1 cellular context compared by ENCODE assay signal in the genomic region with DNA sequence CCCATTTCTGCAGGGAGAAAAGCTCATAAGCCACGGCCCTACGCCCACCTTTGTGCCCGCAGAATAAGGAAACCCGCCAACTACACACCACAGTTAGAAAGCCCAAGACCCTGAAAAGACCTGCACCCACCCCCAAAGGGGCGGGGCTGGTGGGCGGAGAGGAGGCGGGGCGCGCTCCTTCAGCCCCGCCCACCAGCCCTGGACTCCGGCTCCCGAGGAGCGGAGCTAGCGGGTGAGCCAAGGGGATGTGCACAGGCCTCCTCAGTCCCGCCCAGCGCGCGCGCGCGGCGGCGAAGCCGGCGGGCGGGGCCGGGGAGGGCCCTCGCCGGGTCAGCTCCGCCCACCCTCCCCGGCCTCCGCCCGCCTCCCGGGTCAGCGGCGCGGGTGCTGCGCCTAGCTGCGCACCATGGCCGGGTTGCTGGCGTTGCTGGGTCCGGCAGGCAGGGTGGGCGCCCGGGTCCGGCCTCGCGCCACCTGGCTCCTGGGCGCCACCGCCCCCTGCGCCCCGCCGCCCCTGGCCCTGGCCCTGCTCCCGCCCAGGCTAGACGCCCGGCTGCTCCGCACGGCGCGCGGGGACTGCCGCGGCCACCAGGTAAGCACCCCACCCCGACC.
TF ChIP-seq lines count a peak whose summit lies in the region.

A gene with protein sequence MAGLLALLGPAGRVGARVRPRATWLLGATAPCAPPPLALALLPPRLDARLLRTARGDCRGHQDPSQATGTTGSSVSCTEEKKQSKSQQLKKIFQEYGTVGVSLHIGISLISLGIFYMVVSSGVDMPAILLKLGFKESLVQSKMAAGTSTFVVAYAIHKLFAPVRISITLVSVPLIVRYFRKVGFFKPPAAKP (plus strand): TSS at position 375 of the 612 bp plus-strand sequence. CDS start 32 bp downstream, at position 407.

TF ChIP-seq in HepG2, 621 proteins besides CTCF, POLR2A, EP300 and RAD21 (continued from another document and continues in another):
- TF ChIP-seq, protein P1, sequence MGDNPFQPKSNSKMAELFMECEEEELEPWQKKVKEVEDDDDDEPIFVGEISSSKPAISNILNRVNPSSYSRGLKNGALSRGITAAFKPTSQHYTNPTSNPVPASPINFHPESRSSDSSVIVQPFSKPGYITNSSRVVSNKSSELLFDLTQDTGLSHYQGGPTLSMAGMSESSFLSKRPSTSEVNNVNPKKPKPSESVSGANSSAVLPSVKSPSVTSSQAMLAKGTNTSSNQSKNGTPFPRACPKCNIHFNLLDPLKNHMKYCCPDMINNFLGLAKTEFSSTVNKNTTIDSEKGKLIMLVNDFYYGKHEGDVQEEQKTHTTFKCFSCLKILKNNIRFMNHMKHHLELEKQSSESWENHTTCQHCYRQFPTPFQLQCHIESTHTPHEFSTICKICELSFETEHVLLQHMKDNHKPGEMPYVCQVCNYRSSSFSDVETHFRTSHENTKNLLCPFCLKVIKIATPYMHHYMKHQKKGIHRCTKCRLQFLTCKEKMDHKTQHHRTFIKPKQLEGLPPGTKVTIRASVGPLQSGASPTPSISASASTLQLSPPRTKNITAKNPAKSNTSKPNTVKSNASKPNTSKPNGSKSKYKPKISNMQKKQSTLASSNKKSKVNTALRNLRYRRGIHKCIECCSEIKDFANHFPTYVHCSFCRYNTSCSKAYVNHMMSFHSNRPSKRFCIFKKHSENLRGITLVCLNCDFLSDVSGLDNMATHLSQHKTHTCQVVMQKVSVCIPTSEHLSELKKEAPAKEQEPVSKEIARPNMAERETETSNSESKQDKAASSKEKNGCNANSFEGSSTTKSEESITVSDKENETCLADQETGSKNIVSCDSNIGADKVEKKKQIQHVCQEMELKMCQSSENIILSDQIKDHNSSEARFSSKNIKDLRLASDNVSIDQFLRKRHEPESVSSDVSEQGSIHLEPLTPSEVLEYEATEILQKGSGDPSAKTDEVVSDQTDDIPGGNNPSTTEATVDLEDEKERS (CRISPR knock-in tag; IDR thresholded peaks at IDR 0.05) = no peak
- TF ChIP-seq ZNF564 (CRISPR knock-in tag; IDR thresholded peaks at IDR 0.05) (no peak), SUZ12 (IDR thresholded peaks at IDR 0.05; ENCODE audit: low read depth, low read length) (no peak), SOX13 (IDR thresholded peaks at IDR 0.05) (no peak), SOX13 (CRISPR knock-in tag; conservative IDR thresholded peaks at IDR 0.05 in 1 of 2, IDR thresholded peaks at IDR 0.05 in 1 of 2) (0 out of 4 replicates have a peak, but pooled peaks of 1 of the 2 experiments have one; percentile 0), RBAK (CRISPR knock-in tag; IDR thresholded peaks at IDR 0.05) (no peak), ZNF792 (CRISPR knock-in tag; IDR thresholded peaks at IDR 0.05) (peak; percentile 94), KDM2A (CRISPR knock-in tag; IDR thresholded peaks at IDR 0.05; ENCODE audit: borderline replicate concordance, low read depth) (no peak; the same call in 1 of the 2 replicates), ZNF446 (CRISPR knock-in tag; IDR thresholded peaks at IDR 0.05) (no peak), CBX5 (CRISPR knock-in tag; IDR thresholded peaks at IDR 0.05; ENCODE audit: borderline replicate concordance) (no peak), KLF6 (CRISPR knock-in tag; IDR thresholded peaks at IDR 0.05) (no peak)
- TF ChIP-seq, protein P2, sequence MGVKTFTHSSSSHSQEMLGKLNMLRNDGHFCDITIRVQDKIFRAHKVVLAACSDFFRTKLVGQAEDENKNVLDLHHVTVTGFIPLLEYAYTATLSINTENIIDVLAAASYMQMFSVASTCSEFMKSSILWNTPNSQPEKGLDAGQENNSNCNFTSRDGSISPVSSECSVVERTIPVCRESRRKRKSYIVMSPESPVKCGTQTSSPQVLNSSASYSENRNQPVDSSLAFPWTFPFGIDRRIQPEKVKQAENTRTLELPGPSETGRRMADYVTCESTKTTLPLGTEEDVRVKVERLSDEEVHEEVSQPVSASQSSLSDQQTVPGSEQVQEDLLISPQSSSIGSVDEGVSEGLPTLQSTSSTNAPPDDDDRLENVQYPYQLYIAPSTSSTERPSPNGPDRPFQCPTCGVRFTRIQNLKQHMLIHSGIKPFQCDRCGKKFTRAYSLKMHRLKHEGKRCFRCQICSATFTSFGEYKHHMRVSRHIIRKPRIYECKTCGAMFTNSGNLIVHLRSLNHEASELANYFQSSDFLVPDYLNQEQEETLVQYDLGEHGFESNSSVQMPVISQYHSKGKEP (CRISPR knock-in tag; IDR thresholded peaks at IDR 0.05) = no peak
- TF ChIP-seq, protein P3, sequence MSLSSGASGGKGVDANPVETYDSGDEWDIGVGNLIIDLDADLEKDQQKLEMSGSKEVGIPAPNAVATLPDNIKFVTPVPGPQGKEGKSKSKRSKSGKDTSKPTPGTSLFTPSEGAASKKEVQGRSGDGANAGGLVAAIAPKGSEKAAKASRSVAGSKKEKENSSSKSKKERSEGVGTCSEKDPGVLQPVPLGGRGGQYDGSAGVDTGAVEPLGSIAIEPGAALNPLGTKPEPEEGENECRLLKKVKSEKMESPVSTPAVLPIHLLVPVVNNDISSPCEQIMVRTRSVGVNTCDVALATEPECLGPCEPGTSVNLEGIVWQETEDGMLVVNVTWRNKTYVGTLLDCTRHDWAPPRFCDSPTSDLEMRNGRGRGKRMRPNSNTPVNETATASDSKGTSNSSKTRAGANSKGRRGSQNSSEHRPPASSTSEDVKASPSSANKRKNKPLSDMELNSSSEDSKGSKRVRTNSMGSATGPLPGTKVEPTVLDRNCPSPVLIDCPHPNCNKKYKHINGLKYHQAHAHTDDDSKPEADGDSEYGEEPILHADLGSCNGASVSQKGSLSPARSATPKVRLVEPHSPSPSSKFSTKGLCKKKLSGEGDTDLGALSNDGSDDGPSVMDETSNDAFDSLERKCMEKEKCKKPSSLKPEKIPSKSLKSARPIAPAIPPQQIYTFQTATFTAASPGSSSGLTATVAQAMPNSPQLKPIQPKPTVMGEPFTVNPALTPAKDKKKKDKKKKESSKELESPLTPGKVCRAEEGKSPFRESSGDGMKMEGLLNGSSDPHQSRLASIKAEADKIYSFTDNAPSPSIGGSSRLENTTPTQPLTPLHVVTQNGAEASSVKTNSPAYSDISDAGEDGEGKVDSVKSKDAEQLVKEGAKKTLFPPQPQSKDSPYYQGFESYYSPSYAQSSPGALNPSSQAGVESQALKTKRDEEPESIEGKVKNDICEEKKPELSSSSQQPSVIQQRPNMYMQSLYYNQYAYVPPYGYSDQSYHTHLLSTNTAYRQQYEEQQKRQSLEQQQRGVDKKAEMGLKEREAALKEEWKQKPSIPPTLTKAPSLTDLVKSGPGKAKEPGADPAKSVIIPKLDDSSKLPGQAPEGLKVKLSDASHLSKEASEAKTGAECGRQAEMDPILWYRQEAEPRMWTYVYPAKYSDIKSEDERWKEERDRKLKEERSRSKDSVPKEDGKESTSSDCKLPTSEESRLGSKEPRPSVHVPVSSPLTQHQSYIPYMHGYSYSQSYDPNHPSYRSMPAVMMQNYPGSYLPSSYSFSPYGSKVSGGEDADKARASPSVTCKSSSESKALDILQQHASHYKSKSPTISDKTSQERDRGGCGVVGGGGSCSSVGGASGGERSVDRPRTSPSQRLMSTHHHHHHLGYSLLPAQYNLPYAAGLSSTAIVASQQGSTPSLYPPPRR (CRISPR knock-in tag; IDR thresholded peaks at IDR 0.05; ENCODE audit: borderline replicate concordance) = no peak
- TF ChIP-seq, protein P4, sequence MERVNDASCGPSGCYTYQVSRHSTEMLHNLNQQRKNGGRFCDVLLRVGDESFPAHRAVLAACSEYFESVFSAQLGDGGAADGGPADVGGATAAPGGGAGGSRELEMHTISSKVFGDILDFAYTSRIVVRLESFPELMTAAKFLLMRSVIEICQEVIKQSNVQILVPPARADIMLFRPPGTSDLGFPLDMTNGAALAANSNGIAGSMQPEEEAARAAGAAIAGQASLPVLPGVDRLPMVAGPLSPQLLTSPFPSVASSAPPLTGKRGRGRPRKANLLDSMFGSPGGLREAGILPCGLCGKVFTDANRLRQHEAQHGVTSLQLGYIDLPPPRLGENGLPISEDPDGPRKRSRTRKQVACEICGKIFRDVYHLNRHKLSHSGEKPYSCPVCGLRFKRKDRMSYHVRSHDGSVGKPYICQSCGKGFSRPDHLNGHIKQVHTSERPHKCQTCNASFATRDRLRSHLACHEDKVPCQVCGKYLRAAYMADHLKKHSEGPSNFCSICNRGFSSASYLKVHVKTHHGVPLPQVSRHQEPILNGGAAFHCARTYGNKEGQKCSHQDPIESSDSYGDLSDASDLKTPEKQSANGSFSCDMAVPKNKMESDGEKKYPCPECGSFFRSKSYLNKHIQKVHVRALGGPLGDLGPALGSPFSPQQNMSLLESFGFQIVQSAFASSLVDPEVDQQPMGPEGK (CRISPR knock-in tag; IDR thresholded peaks at IDR 0.05) = 0 out of 2 replicates have a peak, but pooled peaks have one; percentile 12
- TF ChIP-seq, protein P5, sequence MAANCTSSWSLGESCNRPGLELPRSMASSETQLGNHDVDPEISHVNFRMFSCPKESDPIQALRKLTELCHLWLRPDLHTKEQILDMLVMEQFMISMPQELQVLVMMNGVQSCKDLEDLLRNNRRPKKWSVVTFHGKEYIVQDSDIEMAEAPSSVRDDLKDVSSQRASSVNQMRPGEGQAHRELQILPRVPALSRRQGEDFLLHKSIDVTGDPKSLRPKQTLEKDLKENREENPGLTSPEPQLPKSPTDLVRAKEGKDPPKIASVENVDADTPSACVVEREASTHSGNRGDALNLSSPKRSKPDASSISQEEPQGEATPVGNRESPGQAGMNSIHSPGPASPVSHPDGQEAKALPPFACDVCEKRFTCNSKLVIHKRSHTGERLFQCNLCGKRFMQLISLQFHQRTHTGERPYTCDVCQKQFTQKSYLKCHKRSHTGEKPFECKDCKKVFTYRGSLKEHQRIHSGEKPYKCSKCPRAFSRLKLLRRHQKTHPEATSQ (CRISPR knock-in tag; IDR thresholded peaks at IDR 0.05; ENCODE audit: borderline replicate concordance) = no peak
- TF ChIP-seq, protein P6, sequence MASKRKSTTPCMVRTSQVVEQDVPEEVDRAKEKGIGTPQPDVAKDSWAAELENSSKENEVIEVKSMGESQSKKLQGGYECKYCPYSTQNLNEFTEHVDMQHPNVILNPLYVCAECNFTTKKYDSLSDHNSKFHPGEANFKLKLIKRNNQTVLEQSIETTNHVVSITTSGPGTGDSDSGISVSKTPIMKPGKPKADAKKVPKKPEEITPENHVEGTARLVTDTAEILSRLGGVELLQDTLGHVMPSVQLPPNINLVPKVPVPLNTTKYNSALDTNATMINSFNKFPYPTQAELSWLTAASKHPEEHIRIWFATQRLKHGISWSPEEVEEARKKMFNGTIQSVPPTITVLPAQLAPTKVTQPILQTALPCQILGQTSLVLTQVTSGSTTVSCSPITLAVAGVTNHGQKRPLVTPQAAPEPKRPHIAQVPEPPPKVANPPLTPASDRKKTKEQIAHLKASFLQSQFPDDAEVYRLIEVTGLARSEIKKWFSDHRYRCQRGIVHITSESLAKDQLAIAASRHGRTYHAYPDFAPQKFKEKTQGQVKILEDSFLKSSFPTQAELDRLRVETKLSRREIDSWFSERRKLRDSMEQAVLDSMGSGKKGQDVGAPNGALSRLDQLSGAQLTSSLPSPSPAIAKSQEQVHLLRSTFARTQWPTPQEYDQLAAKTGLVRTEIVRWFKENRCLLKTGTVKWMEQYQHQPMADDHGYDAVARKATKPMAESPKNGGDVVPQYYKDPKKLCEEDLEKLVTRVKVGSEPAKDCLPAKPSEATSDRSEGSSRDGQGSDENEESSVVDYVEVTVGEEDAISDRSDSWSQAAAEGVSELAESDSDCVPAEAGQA (IDR thresholded peaks at IDR 0.05; ENCODE audit: low read depth) = no peak
- TF ChIP-seq, protein P6 (CRISPR knock-in tag; IDR thresholded peaks at IDR 0.05; ENCODE audit: borderline replicate concordance) = 0 out of 2 replicates have a peak, but pooled peaks have one; percentile 5
- TF ChIP-seq, protein P7, sequence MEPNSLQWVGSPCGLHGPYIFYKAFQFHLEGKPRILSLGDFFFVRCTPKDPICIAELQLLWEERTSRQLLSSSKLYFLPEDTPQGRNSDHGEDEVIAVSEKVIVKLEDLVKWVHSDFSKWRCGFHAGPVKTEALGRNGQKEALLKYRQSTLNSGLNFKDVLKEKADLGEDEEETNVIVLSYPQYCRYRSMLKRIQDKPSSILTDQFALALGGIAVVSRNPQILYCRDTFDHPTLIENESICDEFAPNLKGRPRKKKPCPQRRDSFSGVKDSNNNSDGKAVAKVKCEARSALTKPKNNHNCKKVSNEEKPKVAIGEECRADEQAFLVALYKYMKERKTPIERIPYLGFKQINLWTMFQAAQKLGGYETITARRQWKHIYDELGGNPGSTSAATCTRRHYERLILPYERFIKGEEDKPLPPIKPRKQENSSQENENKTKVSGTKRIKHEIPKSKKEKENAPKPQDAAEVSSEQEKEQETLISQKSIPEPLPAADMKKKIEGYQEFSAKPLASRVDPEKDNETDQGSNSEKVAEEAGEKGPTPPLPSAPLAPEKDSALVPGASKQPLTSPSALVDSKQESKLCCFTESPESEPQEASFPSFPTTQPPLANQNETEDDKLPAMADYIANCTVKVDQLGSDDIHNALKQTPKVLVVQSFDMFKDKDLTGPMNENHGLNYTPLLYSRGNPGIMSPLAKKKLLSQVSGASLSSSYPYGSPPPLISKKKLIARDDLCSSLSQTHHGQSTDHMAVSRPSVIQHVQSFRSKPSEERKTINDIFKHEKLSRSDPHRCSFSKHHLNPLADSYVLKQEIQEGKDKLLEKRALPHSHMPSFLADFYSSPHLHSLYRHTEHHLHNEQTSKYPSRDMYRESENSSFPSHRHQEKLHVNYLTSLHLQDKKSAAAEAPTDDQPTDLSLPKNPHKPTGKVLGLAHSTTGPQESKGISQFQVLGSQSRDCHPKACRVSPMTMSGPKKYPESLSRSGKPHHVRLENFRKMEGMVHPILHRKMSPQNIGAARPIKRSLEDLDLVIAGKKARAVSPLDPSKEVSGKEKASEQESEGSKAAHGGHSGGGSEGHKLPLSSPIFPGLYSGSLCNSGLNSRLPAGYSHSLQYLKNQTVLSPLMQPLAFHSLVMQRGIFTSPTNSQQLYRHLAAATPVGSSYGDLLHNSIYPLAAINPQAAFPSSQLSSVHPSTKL (CRISPR knock-in tag; IDR thresholded peaks at IDR 0.05) = no peak
- TF ChIP-seq, protein P8, sequence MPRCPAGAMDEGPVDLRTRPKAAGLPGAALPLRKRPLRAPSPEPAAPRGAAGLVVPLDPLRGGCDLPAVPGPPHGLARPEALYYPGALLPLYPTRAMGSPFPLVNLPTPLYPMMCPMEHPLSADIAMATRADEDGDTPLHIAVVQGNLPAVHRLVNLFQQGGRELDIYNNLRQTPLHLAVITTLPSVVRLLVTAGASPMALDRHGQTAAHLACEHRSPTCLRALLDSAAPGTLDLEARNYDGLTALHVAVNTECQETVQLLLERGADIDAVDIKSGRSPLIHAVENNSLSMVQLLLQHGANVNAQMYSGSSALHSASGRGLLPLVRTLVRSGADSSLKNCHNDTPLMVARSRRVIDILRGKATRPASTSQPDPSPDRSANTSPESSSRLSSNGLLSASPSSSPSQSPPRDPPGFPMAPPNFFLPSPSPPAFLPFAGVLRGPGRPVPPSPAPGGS (CRISPR knock-in tag; IDR thresholded peaks at IDR 0.05) = peak; percentile 35; the same call in 1 of the 2 replicates
